In the genomic region with DNA sequence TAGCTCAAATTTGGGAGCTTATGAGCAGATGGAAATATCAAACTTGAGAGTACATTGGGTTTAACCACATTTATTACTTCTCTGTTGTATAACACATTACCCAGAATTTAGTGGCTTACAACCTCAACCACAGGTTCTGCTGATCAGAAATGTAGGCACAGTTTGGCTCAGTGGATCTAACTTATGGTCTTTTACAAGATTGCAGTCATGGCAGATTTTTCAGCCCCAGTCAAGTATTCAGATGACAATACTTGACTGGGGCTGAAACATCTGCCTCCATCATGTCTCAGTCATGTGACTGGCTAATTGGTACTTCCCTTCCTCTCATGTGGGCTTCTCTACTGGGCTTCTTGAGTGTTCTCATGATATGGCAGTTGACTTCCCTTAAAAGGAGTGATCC, we compare ENCODE assay signal across 29 cellular contexts. TPM values are rescaled to one million over a fixed set of nuclear protein-coding genes. Genes with fewer than 3 reads are reported as not detected.
"Had no signal": no experiment of that assay in that cellular context is flagged by ENCODE, and none has a peak within 500 bp of the region (broad histone marks: within the 10 kb centered on the region; RNA-seq: fewer than 3 reads in every experiment).

No MANE protein-coding gene starts in this region.

- H3K27ac Mint-ChIP-seq: activated CD4-positive, alpha-beta T cell treated with anti-CD3 and anti-CD28 coated beads, Interleukin-2, amount 10 ng/mL, durations not matched to agents 24 days and 14 days; activated T-cell treated with anti-CD3 and anti-CD28 coated beads, Interleukin-2, amount 50 U/mL, for 72 hours; activated T-helper 17 cell treated with anti-CD3 and anti-CD28 coated beads, Interleukin-2, amount 50 U/mL, for 72 hours; T-helper 1 cell treated with Interleukin-12 subunit alpha and Interleukin-12 subunit beta and Interleukin-4 antibody, amounts not matched to agents 30 μg/mL and 1 μg/mL, for 36 hours; T-helper 2 cell treated with Interferon-gamma antibody and Interleukin-4, amounts not matched to agents 5 μg/mL and 100 μg/mL, for 36 hours had no signal

- DNase-seq: activated CD4-positive, alpha-beta T cell treated with anti-CD3 and anti-CD28 coated beads, Interleukin-2, amount 10 ng/mL, durations not matched to agents 24 days and 14 days; activated CD4-positive, alpha-beta T cell treated with anti-CD3 and anti-CD28 coated beads, Interleukin-2, amount 50 U/mL, for 4 hours; activated effector memory CD4-positive, alpha-beta T cell treated with anti-CD3 and anti-CD28 coated beads, Interleukin-2, amount 50 U/mL, for 16 hours; activated naive CD4-positive, alpha-beta T cell; activated naive CD4-positive, alpha-beta T cell treated with anti-CD3 and anti-CD28 coated beads, Interleukin-2, amount 50 U/mL, for 16 hours; activated T-cell treated with anti-CD3 and anti-CD28 coated beads, Interleukin-2, amount 50 U/mL, for 1 hour; activated T-cell treated with anti-CD3 and anti-CD28 coated beads, Interleukin-2, amount 50 U/mL, for 72 hours; adrenal gland; body of pancreas; IMR-90; MM.1S; NCI-H1105; NCI-H1417 treated with DMSO at 0.1 percent for 48 hours; NCI-H187 treated with DMSO at 0.1 percent for 48 hours; NCI-H2081; NCI-H510A treated with DMSO at 0.1 percent for 48 hours; PC-3; Peyer's patch; RPMI8226; SHP77 treated with DMSO at 0.1 percent for 48 hours; SK-N-SH had no signal

- H3K4me1 Mint-ChIP-seq: activated T-helper 17 cell treated with anti-CD3 and anti-CD28 coated beads, Interleukin-2, amount 50 U/mL, for 72 hours had no signal

- ATAC-seq: activated T-cell treated with anti-CD3 and anti-CD28 coated beads, Interleukin-2, amount 50 U/mL, for 72 hours; activated T-helper 17 cell treated with anti-CD3 and anti-CD28 coated beads, Interleukin-2, amount 50 U/mL, for 72 hours; body of pancreas; PC-3 had no signal

- H3K9me3 Mint-ChIP-seq: activated T-cell treated with anti-CD3 and anti-CD28 coated beads, Interleukin-2, amount 50 U/mL, for 72 hours; activated T-helper 17 cell treated with anti-CD3 and anti-CD28 coated beads, Interleukin-2, amount 50 U/mL, for 72 hours; T-helper 1 cell treated with Interleukin-12 subunit alpha and Interleukin-12 subunit beta and Interleukin-4 antibody, amounts not matched to agents 30 μg/mL and 1 μg/mL, for 36 hours; T-helper 2 cell treated with Interferon-gamma antibody and Interleukin-4, amounts not matched to agents 5 μg/mL and 100 μg/mL, for 36 hours had no signal

- H3K27me3 Mint-ChIP-seq: activated CD4-positive, alpha-beta T cell treated with anti-CD3 and anti-CD28 coated beads, Interleukin-2, amount 10 ng/mL, durations not matched to agents 24 days and 14 days; activated T-helper 17 cell treated with anti-CD3 and anti-CD28 coated beads, Interleukin-2, amount 50 U/mL, for 72 hours had no signal

- H3K4me3 Mint-ChIP-seq: activated CD4-positive, alpha-beta T cell treated with anti-CD3 and anti-CD28 coated beads, Interleukin-2, amount 10 ng/mL, durations not matched to agents 24 days and 14 days; activated T-cell treated with anti-CD3 and anti-CD28 coated beads, Interleukin-2, amount 50 U/mL, for 72 hours; activated T-helper 17 cell treated with anti-CD3 and anti-CD28 coated beads, Interleukin-2, amount 50 U/mL, for 72 hours; T-helper 1 cell treated with Interleukin-12 subunit alpha and Interleukin-12 subunit beta and Interleukin-4 antibody, amounts not matched to agents 30 μg/mL and 1 μg/mL, for 36 hours; T-helper 2 cell treated with Interferon-gamma antibody and Interleukin-4, amounts not matched to agents 5 μg/mL and 100 μg/mL, for 36 hours had no signal

RNA-seq across cellular contexts. Expression of a gene that starts 44.0 kb away (rescaled TPM):
- total RNA-seq: activated CD4-positive, alpha-beta T cell treated with anti-CD3 and anti-CD28 coated beads, Interleukin-2, amount 10 ng/mL, durations not matched to agents 24 days and 14 days; activated T-cell treated with anti-CD3 and anti-CD28 coated beads, Interleukin-2, amount 50 U/mL, for 72 hours; activated T-helper 17 cell treated with anti-CD3 and anti-CD28 coated beads, Interleukin-2, amount 50 U/mL, for 72 hours; adrenal gland; astrocyte; body of pancreas; breast epithelium; cardiac septum; IMR-90; LHCN-M2; PC-3; Peyer's patch; SJSA1 had no signal
